In genomic region chr10:97016728-97017473, GRCh38 we compare ENCODE assay signal across 8 cellular contexts.
DNase-seq lines count a peak whose midpoint lies in the region; ATAC-seq lines count a peak whose summit lies in the region.

No MANE protein-coding gene starts in this region.

- peak; percentile 23 for DNase-seq in stimulated activated CD4-positive, alpha-beta T cell treated with anti-CD3 and anti-CD28 coated beads, Interleukin-1b, Interleukin-23, amount 100 ng/mL, for 48 hours
- DNase-seq in stimulated activated CD4-positive, alpha-beta T cell treated with anti-CD3 and anti-CD28 coated beads, Interleukin-4, amount 100 ng/mL, for 24 hours, result no peak
- peak; percentile 71 for DNase-seq in activated CD8-positive, alpha-beta memory T cell treated with anti-CD3 and anti-CD28 coated beads, Interleukin-2, amount 50 U/mL, for 48 hours
- DNase-seq in G401 (ENCODE audit: low spot score) (no peak), NCI-H2171 treated with DMSO at 0.1 percent for 48 hours (lab: John Stamatoyannopoulos, UW) (no peak), SIG-M5 treated with dmso at 0.1 percent for 504 hours (lab: John Stamatoyannopoulos, UW; ENCODE audit: unreplicated experiment) (no peak), OCI-M1 (lab: John Stamatoyannopoulos, UW) (no peak)

- in situ Hi-C loops in G401 (cut with HindIII; ENCODE audit: low sequenced_read_pairs), result no loop called here

- peak; percentile 76 for ATAC-seq in HG02981 (IDR thresholded peaks at IDR 0.05; ENCODE audit: unreplicated experiment)

Comparison
In these comparisons a context has a peak if more than half of its experiments do, and no peak if none do; other contexts are left out.
1. DNase-seq: peak in stimulated activated CD4-positive, alpha-beta T cell treated with anti-CD3 and anti-CD28 coated beads, Interleukin-1b, Interleukin-23, amount 100 ng/mL, for 48 hours (single experiment) and activated CD8-positive, alpha-beta memory T cell treated with anti-CD3 and anti-CD28 coated beads, Interleukin-2, amount 50 U/mL, for 48 hours (single experiment); none in stimulated activated CD4-positive, alpha-beta T cell treated with anti-CD3 and anti-CD28 coated beads, Interleukin-4, amount 100 ng/mL, for 24 hours (single experiment), G401 (single experiment), NCI-H2171 treated with DMSO at 0.1 percent for 48 hours (single experiment), SIG-M5 treated with dmso at 0.1 percent for 504 hours (single experiment) and OCI-M1 (single experiment).